In genomic region chr9:79572891-79573696, GRCh38 we compare ENCODE assay signal across 1 cellular context.
TF ChIP-seq lines count a peak whose summit lies in the region.

No MANE protein-coding gene starts in this region.

TF ChIP-seq in HEK293, 187 proteins besides CTCF, POLR2A, EP300 and RAD21 (continued from another document):
- TF ChIP-seq ZNF24 (tag by site-specific recombination; IDR thresholded peaks at IDR 0.05) = no peak
